ENCODE assay signal across 9 cellular contexts in genomic region chr6:25035451-25036435, GRCh38.
DNase-seq lines count a peak whose midpoint lies in the region; ATAC-seq, FAIRE-seq and TF ChIP-seq lines count a peak whose summit lies in the region.
"Had no signal": no experiment of that assay in that cellular context is flagged by ENCODE, and none has a peak within 500 bp of the region (broad histone marks: within the 10 kb centered on the region; RNA-seq: fewer than 3 reads in every experiment).

No MANE protein-coding gene starts in this region.

- no peaks in the 10 kb centered on the region for H3K27me3 ChIP-seq in Peyer's patch
- H3K27me3 ChIP-seq in H7 (ENCODE audit: control insufficient read depth, insufficient read depth, low read length) = no peaks in the 10 kb centered on the region

- H3K9me3 ChIP-seq in Peyer's patch (no peaks in the 10 kb centered on the region), kidney (ENCODE audit: control insufficient read depth in 1 of 2, low read length in 2 of 2) (no peaks in the 10 kb centered on the region)

- FAIRE-seq in kidney (lab: Jason Lieb, UNC) = no peak

- TF ChIP-seq CTCF in Peyer's patch (IDR thresholded peaks at IDR 0.05) (no peak), kidney (IDR thresholded peaks at IDR 0.05; ENCODE audit: borderline replicate concordance, extremely low read depth, insufficient read depth) (no peak)

- intact Hi-C loops in Right ventricle myocardium inferior (cut with DNase I) (no loop called here), Right ventricle myocardium superior (cut with DNase I) (no loop called here), kidney (cut with DNase I) (no loop called here)

- H3K9ac ChIP-seq in kidney (ENCODE audit: low read length in 2 of 2) = peak overlapping the region in 1 of 2 donors; percentile 53

- H3K4me1 ChIP-seq in Peyer's patch (peaks cover 0 to 1% (median 0%) of the 10 kb centered on the region in 4 donors), kidney (ENCODE audit: control insufficient read depth in 1 of 2, insufficient read depth in 1 of 2, low read depth in 1 of 2, low read length in 2 of 2) (peaks cover 6 to 7% of the 10 kb centered on the region in 2 donors)

- peak; percentile 20 for ATAC-seq in Right ventricle myocardium inferior
- ATAC-seq in Right ventricle myocardium superior (ENCODE audit: poor library complexity) = no peak
- no peak for ATAC-seq in HG03045 (IDR thresholded peaks at IDR 0.05; ENCODE audit: unreplicated experiment)

- TF ChIP-seq POLR2A in Peyer's patch (IDR thresholded peaks at IDR 0.05) = no peak

- DNase-seq in Right ventricle myocardium inferior (ENCODE audit: missing footprints) (no peak), Right ventricle myocardium superior (no peak), Peyer's patch (peak in 1 of 3 donors; percentile 61), kidney (no peak), H7 (no peak), DMS79 treated with DMSO at 0.1 percent for 48 hours (lab: John Stamatoyannopoulos, UW) (no peak), HPDE6-E6E7 (ENCODE audit: extremely low spot score) (no peak)
- DNase-seq: NCI-H187 had no signal

- H3K4me3 ChIP-seq in Peyer's patch = peak overlapping the region; percentile 8 to 26 (median 17)
- H3K4me3 ChIP-seq in kidney (ENCODE audit: low read length in 2 of 2) = peak overlapping the region; percentile 13 to 26
- H3K4me3 ChIP-seq in H7 (ENCODE audit: insufficient read depth, low read depth, low read length) = no peak overlapping the region

- H3K27ac ChIP-seq in Peyer's patch (peak overlapping the region; percentile 14 to 68 (median 58)), kidney (ENCODE audit: low read depth in 2 of 2, low read length in 2 of 2) (peak overlapping the region; percentile 44 to 61)

- H3K36me3 ChIP-seq in Peyer's patch (no peaks in the 10 kb centered on the region), kidney (ENCODE audit: control insufficient read depth in 1 of 2, insufficient read depth in 2 of 2, low read length in 2 of 2) (no peaks in the 10 kb centered on the region), H7 (replicated peaks; ENCODE audit: control insufficient read depth, insufficient read depth, low read length) (no peaks in the 10 kb centered on the region)
